34 cellular contexts compared by ENCODE assay signal in genomic region chr12:75135021-75135420, GRCh38.
"Had no signal": no experiment of that assay in that cellular context is flagged by ENCODE, and none has a peak within 500 bp of the region (broad histone marks: within the 10 kb centered on the region; RNA-seq: fewer than 3 reads in every experiment).

No MANE protein-coding gene starts in this region.

- H3K36me3 ChIP-seq: adrenal gland, breast epithelium had no signal

- H3K4me1 ChIP-seq: adrenal gland, body of pancreas, breast epithelium had no signal

- FAIRE-seq: astrocyte, colon, RCC 7860 had no signal

- ATAC-seq: activated naive CD4-positive, alpha-beta T cell treated with anti-CD3 and anti-CD28 coated beads, Interleukin-2, amount 50 U/mL, for 72 hours; activated T-cell treated with anti-CD3 and anti-CD28 coated beads, Interleukin-2, amount 50 U/mL, for 4 hours; body of pancreas; PC-3 had no signal

- H3K9me3 ChIP-seq: adrenal gland, body of pancreas, breast epithelium had no signal

- H3K4me3 ChIP-seq: adrenal gland, body of pancreas, breast epithelium had no signal

- DNase-seq: activated B cell treated with CpG ODN at 0.5 μM for 24 hours; activated CD4-positive, alpha-beta memory T cell treated with anti-CD3 and anti-CD28 coated beads for 36 hours; activated CD4-positive, alpha-beta T cell treated with anti-CD3 and anti-CD28 coated beads for 4 hours; activated CD4-positive, alpha-beta T cell treated with anti-CD3 and anti-CD28 coated beads, Interleukin-2, amount 50 U/mL, for 1 hour; activated CD4-positive, CD25-positive, alpha-beta regulatory T cell treated with anti-CD3 and anti-CD28 coated beads, Interleukin-2, amount 50 U/mL, for 72 hours; activated CD8-positive, alpha-beta memory T cell treated with anti-CD3 and anti-CD28 coated beads, Interleukin-2, amount 50 U/mL, for 4 hours; activated gamma-delta T cell treated with Interleukin-2 at 50 U/mL for 16 hours; activated naive CD4-positive, alpha-beta T cell treated with anti-CD3 and anti-CD28 coated beads for 36 hours; activated T-cell treated with anti-CD3 and anti-CD28 coated beads for 4 hours; activated T-cell treated with anti-CD3 and anti-CD28 coated beads, Interleukin-2, amount 50 U/mL, for 4 hours; adrenal gland; body of pancreas; cerebellar nuclear complex; NCI-H1092 treated with DMSO at 0.1 percent for 48 hours; NCI-H1436; NCI-H1694 treated with DMSO at 0.1 percent for 48 hours; NCI-H2029; NCI-H2227 treated with DMSO at 0.1 percent for 48 hours; NCI-H510A; NCI-H526; NCI-H774; PC-3; Right ventricle myocardium superior; SW 1271; T-helper 1 cell; T-helper 2 cell; T-helper 9 cell had no signal

- H3K27me3 ChIP-seq: adrenal gland, body of pancreas, breast epithelium had no signal

- H3K27ac ChIP-seq: adrenal gland, body of pancreas, breast epithelium, RWPE1, VCaP had no signal
